Comparison of ENCODE assay signal across 1 cellular context in the genomic region with DNA sequence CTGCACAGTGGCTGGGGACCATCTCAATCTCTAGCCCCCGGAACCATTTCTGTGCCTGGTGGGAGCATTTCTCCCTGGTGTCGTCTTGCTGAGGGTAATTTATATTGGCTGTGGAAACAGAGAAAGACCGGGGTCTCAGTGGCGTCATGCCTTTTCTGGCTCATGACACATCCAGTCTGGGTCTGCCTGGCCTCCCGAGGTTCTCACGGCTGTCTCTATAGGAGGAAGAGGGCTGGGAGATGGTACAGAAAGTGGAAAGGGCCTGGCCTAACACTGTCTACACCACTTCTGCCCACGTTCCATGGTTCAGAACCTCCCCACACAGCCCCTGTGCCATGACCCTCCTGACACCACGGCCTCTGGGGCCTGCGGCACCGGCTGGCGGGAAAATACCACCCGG.
TF ChIP-seq lines count a peak whose summit lies in the region.

No MANE protein-coding gene starts in this region.

TF ChIP-seq in GM23338, 12 proteins besides CTCF, POLR2A, EP300 and RAD21 (continued from another document):
- TF ChIP-seq ZNF462 (CRISPR knock-in tag; IDR thresholded peaks at IDR 0.05): no peak
- TF ChIP-seq POLR2AphosphoS5 (IDR thresholded peaks at IDR 0.05; ENCODE audit: low read depth): no peak
- no peak for TF ChIP-seq CREB1 (CRISPR knock-in tag; IDR thresholded peaks at IDR 0.05; ENCODE audit: low read depth)
- TF ChIP-seq EZH2phosphoT487 (IDR thresholded peaks at IDR 0.05; ENCODE audit: unreplicated experiment): no peak
- no peak for TF ChIP-seq STAT1 (IDR thresholded peaks at IDR 0.05; ENCODE audit: unreplicated experiment)
- no peak for TF ChIP-seq EZH2 (IDR thresholded peaks at IDR 0.05; ENCODE audit: low read depth, unreplicated experiment)
- TF ChIP-seq, protein P1, sequence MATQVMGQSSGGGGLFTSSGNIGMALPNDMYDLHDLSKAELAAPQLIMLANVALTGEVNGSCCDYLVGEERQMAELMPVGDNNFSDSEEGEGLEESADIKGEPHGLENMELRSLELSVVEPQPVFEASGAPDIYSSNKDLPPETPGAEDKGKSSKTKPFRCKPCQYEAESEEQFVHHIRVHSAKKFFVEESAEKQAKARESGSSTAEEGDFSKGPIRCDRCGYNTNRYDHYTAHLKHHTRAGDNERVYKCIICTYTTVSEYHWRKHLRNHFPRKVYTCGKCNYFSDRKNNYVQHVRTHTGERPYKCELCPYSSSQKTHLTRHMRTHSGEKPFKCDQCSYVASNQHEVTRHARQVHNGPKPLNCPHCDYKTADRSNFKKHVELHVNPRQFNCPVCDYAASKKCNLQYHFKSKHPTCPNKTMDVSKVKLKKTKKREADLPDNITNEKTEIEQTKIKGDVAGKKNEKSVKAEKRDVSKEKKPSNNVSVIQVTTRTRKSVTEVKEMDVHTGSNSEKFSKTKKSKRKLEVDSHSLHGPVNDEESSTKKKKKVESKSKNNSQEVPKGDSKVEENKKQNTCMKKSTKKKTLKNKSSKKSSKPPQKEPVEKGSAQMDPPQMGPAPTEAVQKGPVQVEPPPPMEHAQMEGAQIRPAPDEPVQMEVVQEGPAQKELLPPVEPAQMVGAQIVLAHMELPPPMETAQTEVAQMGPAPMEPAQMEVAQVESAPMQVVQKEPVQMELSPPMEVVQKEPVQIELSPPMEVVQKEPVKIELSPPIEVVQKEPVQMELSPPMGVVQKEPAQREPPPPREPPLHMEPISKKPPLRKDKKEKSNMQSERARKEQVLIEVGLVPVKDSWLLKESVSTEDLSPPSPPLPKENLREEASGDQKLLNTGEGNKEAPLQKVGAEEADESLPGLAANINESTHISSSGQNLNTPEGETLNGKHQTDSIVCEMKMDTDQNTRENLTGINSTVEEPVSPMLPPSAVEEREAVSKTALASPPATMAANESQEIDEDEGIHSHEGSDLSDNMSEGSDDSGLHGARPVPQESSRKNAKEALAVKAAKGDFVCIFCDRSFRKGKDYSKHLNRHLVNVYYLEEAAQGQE (IDR thresholded peaks at IDR 0.05; ENCODE audit: unreplicated experiment): no peak
- TF ChIP-seq ZNF331 (CRISPR knock-in tag; IDR thresholded peaks at IDR 0.05; ENCODE audit: low read depth): no peak
- TF ChIP-seq NANOG (IDR thresholded peaks at IDR 0.05; ENCODE audit: borderline replicate concordance): no peak
TF ChIP-seq in GM23338: peak in this region for 0.
